ENCODE assay signal across 25 cellular contexts in the genomic region with DNA sequence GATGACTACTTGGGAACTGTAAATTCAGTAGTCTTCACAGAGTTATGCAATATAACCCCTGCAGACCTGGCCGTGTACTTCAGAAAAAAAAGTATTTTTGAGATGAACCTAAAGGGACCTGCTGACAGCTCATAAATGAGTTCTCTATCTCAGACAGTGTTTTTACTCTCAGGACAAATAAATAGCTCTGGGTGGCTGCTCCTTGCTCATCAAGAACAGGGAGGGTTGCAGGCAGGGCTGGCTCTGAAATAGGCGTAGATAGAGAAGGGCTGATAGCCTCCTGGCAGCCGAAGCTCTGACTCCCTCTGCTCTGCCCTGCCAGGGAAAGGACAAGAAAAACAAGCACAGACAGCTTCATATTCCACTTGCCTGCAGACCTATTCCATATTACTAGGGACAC.
DNase-seq lines count a peak whose midpoint lies in the region; ATAC-seq, FAIRE-seq and TF ChIP-seq lines count a peak whose summit lies in the region.
"Had no signal": no experiment of that assay in that cellular context is flagged by ENCODE, and none has a peak within 500 bp of the region (broad histone marks: within the 10 kb centered on the region; RNA-seq: fewer than 3 reads in every experiment).

No MANE protein-coding gene starts in this region.

- H4K20me1 ChIP-seq in keratinocyte (ENCODE audit: control insufficient read depth, extremely low read depth, insufficient read depth, low read length), result no peaks in the 10 kb centered on the region

- CTCF ChIA-PET in MCF 10A (lab: Yijun Ruan, JAX), result interaction anchor here (0.6 to 3.1 kb wide), 25 partner anchors 8 to 1852 kb away, joined by 3 to 35 read pairs (median 5); a partner anchor contains a TSS

- H3K79me2 ChIP-seq in keratinocyte (ENCODE audit: control insufficient read depth, insufficient read depth, low read length), result peaks cover 16% of the 10 kb centered on the region

- H3K9me1 ChIP-seq in keratinocyte (ENCODE audit: control insufficient read depth, extremely low read depth, insufficient read depth, low read length), result no peaks in the 10 kb centered on the region

- H3K27ac ChIP-seq in breast epithelium (no peak overlapping the region), keratinocyte (ENCODE audit: control insufficient read depth, insufficient read depth, low read length) (peak overlapping the region; percentile 84), testis (no peak overlapping the region)
- H3K27ac ChIP-seq: adrenal gland, dorsolateral prefrontal cortex, lower lobe of right lung, thoracic aorta, VCaP had no signal

- H3K36me3 Mint-ChIP-seq in MCF 10A (ENCODE audit: insufficient read depth, unreplicated experiment), result peaks cover 6% of the 10 kb centered on the region
- no peaks in the 10 kb centered on the region for H3K36me3 Mint-ChIP-seq in activated T-helper 1 cell treated with anti-CD3 and anti-CD28 coated beads, Interleukin-12 subunit alpha, Interleukin-12 subunit beta, Interleukin-2, Interleukin-4 antibody, amounts not matched to agents 30 ng/mL and 10 ng/mL and 1 ng/mL, durations not matched to agents 14 hours and 24 hours and 36 hours (ENCODE audit: low read depth)
- H3K36me3 Mint-ChIP-seq: stimulated activated effector memory CD8-positive, alpha-beta T cell treated with anti-CD3 and anti-CD28 coated beads, Interleukin-12 subunit alpha, Interleukin-12 subunit beta, amount 100 ng/mL, for 72 hours; T-cell had no signal

- DNase-seq in MCF 10A (ENCODE audit: unreplicated experiment), result no peak
- DNase-seq in breast epithelium (ENCODE audit: low spot score in 2 of 2), result no peak
- no peak for DNase-seq in keratinocyte (ENCODE audit: low read depth, low spot score)
- DNase-seq in testis, result peak; percentile 77
- no peak for DNase-seq in NCI-H1417 (lab: John Stamatoyannopoulos, UW)
- no peak for DNase-seq in activated T-helper 1 cell treated with anti-CD3 and anti-CD28 coated beads, Interleukin-12 subunit alpha, Interleukin-12 subunit beta, Interleukin-2, Interleukin-4 antibody, amounts not matched to agents 30 ng/mL and 10 ng/mL and 1 ng/mL, durations not matched to agents 14 hours and 24 hours and 36 hours (ENCODE audit: low spot score)
- no peak for DNase-seq in kidney glomerular epithelial cell (lab: John Stamatoyannopoulos, UW)
- DNase-seq: activated CD8-positive, alpha-beta memory T cell treated with anti-CD3 and anti-CD28 coated beads, Interleukin-2, amount 50 U/mL, for 4 hours; activated effector memory CD4-positive, alpha-beta T cell treated with Interleukin-2 at 50 U/mL for 16 hours; adrenal gland; BE2C; COR-L47; DND-41; dorsolateral prefrontal cortex; Kasumi-1; lower lobe of right lung; NCI-H2107; NCI-H510A treated with DMSO at 0.1 percent for 48 hours; SHP77; T-cell had no signal

- H3K4me1 ChIP-seq in breast epithelium (no peaks in the 10 kb centered on the region), keratinocyte (ENCODE audit: control insufficient read depth, extremely low read depth, insufficient read depth, low read length) (peaks cover 45% of the 10 kb centered on the region), testis (peaks cover 14% of the 10 kb centered on the region)
- H3K4me1 ChIP-seq: adrenal gland, BE2C, lower lobe of right lung had no signal

- peak overlapping the region; percentile 62 for H3K27ac Mint-ChIP-seq in MCF 10A (ENCODE audit: low read depth, unreplicated experiment)
- no peak overlapping the region for H3K27ac Mint-ChIP-seq in activated T-helper 1 cell treated with anti-CD3 and anti-CD28 coated beads, Interleukin-12 subunit alpha, Interleukin-12 subunit beta, Interleukin-2, Interleukin-4 antibody, amounts not matched to agents 30 ng/mL and 10 ng/mL and 1 ng/mL, durations not matched to agents 14 hours and 24 hours and 36 hours
- H3K27ac Mint-ChIP-seq: stimulated activated effector memory CD8-positive, alpha-beta T cell treated with anti-CD3 and anti-CD28 coated beads, Interleukin-12 subunit alpha, Interleukin-12 subunit beta, amount 100 ng/mL, for 72 hours; T-cell had no signal

- no TSS peak for BruUV-seq in MCF 10A (replicated peaks; lab: Mats Ljungman, UMichigan)

- H3K36me3 ChIP-seq in breast epithelium (no peaks in the 10 kb centered on the region), keratinocyte (ENCODE audit: control insufficient read depth in 2 of 2, extremely low read depth in 1 of 2, insufficient read depth in 2 of 2, low read length in 2 of 2) (peaks cover 2 to 6% of the 10 kb centered on the region in 2 experiments), testis (ENCODE audit: low read depth, missing control alignments) (no peaks in the 10 kb centered on the region)
- H3K36me3 ChIP-seq: adrenal gland, BE2C, lower lobe of right lung, thoracic aorta had no signal

- peaks cover 53% of the 10 kb centered on the region for H3K4me1 Mint-ChIP-seq in MCF 10A (ENCODE audit: insufficient read depth, unreplicated experiment)
- peaks cover 10% of the 10 kb centered on the region for H3K4me1 Mint-ChIP-seq in activated T-helper 1 cell treated with anti-CD3 and anti-CD28 coated beads, Interleukin-12 subunit alpha, Interleukin-12 subunit beta, Interleukin-2, Interleukin-4 antibody, amounts not matched to agents 30 ng/mL and 10 ng/mL and 1 ng/mL, durations not matched to agents 14 hours and 24 hours and 36 hours (ENCODE audit: low read depth)
- H3K4me1 Mint-ChIP-seq: stimulated activated effector memory CD8-positive, alpha-beta T cell treated with anti-CD3 and anti-CD28 coated beads, Interleukin-12 subunit alpha, Interleukin-12 subunit beta, amount 100 ng/mL, for 72 hours; T-cell had no signal

- intact Hi-C loops in MCF 10A (cut with micrococcal nuclease) (no loop called here), breast epithelium (cut with DNase I; ENCODE audit: low total_unique reads) (no loop called here), testis (cut with DNase I; ENCODE audit: low total_unique reads) (no loop called here)
- intact Hi-C loops in activated T-helper 1 cell treated with anti-CD3 and anti-CD28 coated beads, Interleukin-12 subunit alpha, Interleukin-12 subunit beta, Interleukin-2, Interleukin-4 antibody, amounts not matched to agents 30 ng/mL and 10 ng/mL and 1 ng/mL, durations not matched to agents 14 hours and 24 hours and 36 hours (cut with micrococcal nuclease), result loop anchor here (10.0 kb wide), 1 partner anchor 1836 kb away; no protein-coding TSS in a partner anchor

- 32 to 62% methylated on average over 3 of the region's 3 CpGs for WGBS in testis, 2 donors

- no peak overlapping the region for H3K4me3 Mint-ChIP-seq in MCF 10A (ENCODE audit: unreplicated experiment)
- no peak overlapping the region for H3K4me3 Mint-ChIP-seq in activated T-helper 1 cell treated with anti-CD3 and anti-CD28 coated beads, Interleukin-12 subunit alpha, Interleukin-12 subunit beta, Interleukin-2, Interleukin-4 antibody, amounts not matched to agents 30 ng/mL and 10 ng/mL and 1 ng/mL, durations not matched to agents 14 hours and 24 hours and 36 hours
- H3K4me3 Mint-ChIP-seq: stimulated activated effector memory CD8-positive, alpha-beta T cell treated with anti-CD3 and anti-CD28 coated beads, Interleukin-12 subunit alpha, Interleukin-12 subunit beta, amount 100 ng/mL, for 72 hours; T-cell had no signal

- no peaks in the 10 kb centered on the region for H3K27me3 Mint-ChIP-seq in MCF 10A (ENCODE audit: insufficient read depth, unreplicated experiment)
- H3K27me3 Mint-ChIP-seq in activated T-helper 1 cell treated with anti-CD3 and anti-CD28 coated beads, Interleukin-12 subunit alpha, Interleukin-12 subunit beta, Interleukin-2, Interleukin-4 antibody, amounts not matched to agents 30 ng/mL and 10 ng/mL and 1 ng/mL, durations not matched to agents 14 hours and 24 hours and 36 hours (ENCODE audit: insufficient read depth), result peaks cover 13% of the 10 kb centered on the region

- H3K9me3 ChIP-seq in breast epithelium (no peaks in the 10 kb centered on the region), keratinocyte (ENCODE audit: control insufficient read depth, low read depth, low read length) (no peaks in the 10 kb centered on the region), testis (no peaks in the 10 kb centered on the region)
- H3K9me3 ChIP-seq: A549, BE2C, lower lobe of right lung, thoracic aorta had no signal

- peak overlapping the region; percentile 27 for H3K4me2 ChIP-seq in keratinocyte (ENCODE audit: control insufficient read depth, extremely low read depth, insufficient read depth, low read depth, low read length)
- H3K4me2 ChIP-seq: A549 had no signal

- POLR2A ChIA-PET in MCF 10A (lab: Yijun Ruan, JAX), result interaction anchor here (0.5 to 7.4 kb wide), 10 partner anchors 9 to 239 kb away, joined by 3 to 112 read pairs (median 6); a partner anchor contains a TSS

- peak; percentile 78 for ATAC-seq in esophagus mucosa
- ATAC-seq: T-cell had no signal

- H3K9me3 Mint-ChIP-seq in MCF 10A (ENCODE audit: unreplicated experiment), result peaks cover 7% of the 10 kb centered on the region
- H3K9me3 Mint-ChIP-seq in activated T-helper 1 cell treated with anti-CD3 and anti-CD28 coated beads, Interleukin-12 subunit alpha, Interleukin-12 subunit beta, Interleukin-2, Interleukin-4 antibody, amounts not matched to agents 30 ng/mL and 10 ng/mL and 1 ng/mL, durations not matched to agents 14 hours and 24 hours and 36 hours, result no peaks in the 10 kb centered on the region
- H3K9me3 Mint-ChIP-seq: stimulated activated effector memory CD8-positive, alpha-beta T cell treated with anti-CD3 and anti-CD28 coated beads, Interleukin-12 subunit alpha, Interleukin-12 subunit beta, amount 100 ng/mL, for 72 hours had no signal

- H3K4me3 ChIP-seq in breast epithelium (no peak overlapping the region), keratinocyte (ENCODE audit: control insufficient read depth in 2 of 3, extremely low read depth in 1 of 3, insufficient read depth in 2 of 3, low read depth in 1 of 3, low read length in 3 of 3) (no peak overlapping the region), testis (no peak overlapping the region)
- H3K4me3 ChIP-seq: A549, adrenal gland, dorsolateral prefrontal cortex, lower lobe of right lung, thoracic aorta had no signal

- H3K9ac ChIP-seq in keratinocyte (ENCODE audit: control insufficient read depth, extremely low read depth, insufficient read depth, low read length), result peak overlapping the region; percentile 16

- FAIRE-seq in keratinocyte (lab: Jason Lieb, UNC), result peak; percentile 71
- FAIRE-seq: A549 had no signal

- dilution Hi-C loops in keratinocyte (cut with MboI; ENCODE audit: extremely low pct_ligation_motif_present, low sequenced_read_pairs), result no loop called here

- no peaks in the 10 kb centered on the region for H3K27me3 ChIP-seq in breast epithelium
- no peaks in the 10 kb centered on the region for H3K27me3 ChIP-seq in keratinocyte (ENCODE audit: control insufficient read depth, extremely low read depth, insufficient read depth, low read length)
- H3K27me3 ChIP-seq in testis, result no peaks in the 10 kb centered on the region
- H3K27me3 ChIP-seq: adrenal gland, dorsolateral prefrontal cortex had no signal

- no peak overlapping the region for H2AFZ ChIP-seq in keratinocyte (ENCODE audit: control insufficient read depth, low read length)

- TF ChIP-seq POLR2A in breast epithelium (IDR thresholded peaks at IDR 0.05), result no peak
- TF ChIP-seq POLR2A in testis (IDR thresholded peaks at IDR 0.05), result no peak

- no peak for TF ChIP-seq CTCF in MCF 10A (IDR thresholded peaks at IDR 0.05; ENCODE audit: unreplicated experiment)
- no peak for TF ChIP-seq CTCF in breast epithelium (IDR thresholded peaks at IDR 0.05)
- TF ChIP-seq CTCF in keratinocyte (optimal IDR thresholded peaks at IDR 0.05 in 1 of 3, IDR thresholded peaks at IDR 0.05 in 1 of 3, conservative IDR thresholded peaks at IDR 0.05 in 1 of 3; ENCODE audit: extremely low read depth in 1 of 3, insufficient read depth in 2 of 3, low read length in 3 of 3), result no peak
- no peak for TF ChIP-seq CTCF in testis (IDR thresholded peaks at IDR 0.05)
